In genomic region chr10:123175389-123176387, GRCh38 we compare ENCODE assay signal across 1 cellular context.
TF ChIP-seq lines count a peak whose summit lies in the region.

No MANE protein-coding gene starts in this region.

TF ChIP-seq in H1, 55 proteins besides CTCF, POLR2A, EP300 and RAD21:
- TF ChIP-seq TBP (IDR thresholded peaks at IDR 0.05; ENCODE audit: low read depth, low read length) (no peak), CREB1 (IDR thresholded peaks at IDR 0.05) (no peak), BACH1 (IDR thresholded peaks at IDR 0.05; ENCODE audit: low read length) (no peak), SIX5 (IDR thresholded peaks at IDR 0.05; ENCODE audit: low read depth, low read length) (peak; percentile 40)
